ENCODE assay signal across 1 cellular context in the genomic region with DNA sequence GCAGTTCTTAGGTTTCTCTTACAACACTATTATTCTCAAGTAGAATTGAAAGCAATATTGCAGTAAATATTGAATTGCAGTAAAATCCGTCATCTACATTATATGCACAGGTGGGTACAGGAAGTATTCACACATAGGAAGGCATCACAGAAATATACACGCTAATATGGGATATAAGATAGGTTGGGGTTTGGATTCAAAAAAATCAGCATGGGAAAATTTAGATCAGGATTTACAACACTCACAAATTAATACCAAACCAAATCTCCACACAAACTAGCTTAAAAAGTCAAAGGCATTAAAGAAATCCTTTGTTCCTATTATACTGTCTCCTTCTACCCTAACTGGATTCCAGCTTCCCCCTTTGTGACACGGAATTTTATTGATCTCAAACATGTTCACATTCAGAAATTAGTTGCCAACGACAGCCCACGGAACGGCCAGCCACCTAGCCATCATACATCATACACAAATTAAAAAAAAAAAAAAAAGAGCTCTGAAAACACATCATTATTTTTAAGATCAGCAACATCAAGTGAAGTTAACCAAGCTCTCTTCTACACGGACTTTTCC.
TF ChIP-seq lines count a peak whose summit lies in the region.

No MANE protein-coding gene starts in this region.

TF ChIP-seq in K562, 482 proteins besides CTCF, POLR2A, EP300 and RAD21:
- TF ChIP-seq KDM1A (IDR thresholded peaks at IDR 0.05) (0 out of 4 replicates have a peak, but pooled peaks of 1 of the 2 experiments have one; percentile 6), TAF15 (IDR thresholded peaks at IDR 0.05; ENCODE audit: low read depth, low read length) (no peak)
